Comparison of ENCODE assay signal across 27 cellular contexts in the genomic region with DNA sequence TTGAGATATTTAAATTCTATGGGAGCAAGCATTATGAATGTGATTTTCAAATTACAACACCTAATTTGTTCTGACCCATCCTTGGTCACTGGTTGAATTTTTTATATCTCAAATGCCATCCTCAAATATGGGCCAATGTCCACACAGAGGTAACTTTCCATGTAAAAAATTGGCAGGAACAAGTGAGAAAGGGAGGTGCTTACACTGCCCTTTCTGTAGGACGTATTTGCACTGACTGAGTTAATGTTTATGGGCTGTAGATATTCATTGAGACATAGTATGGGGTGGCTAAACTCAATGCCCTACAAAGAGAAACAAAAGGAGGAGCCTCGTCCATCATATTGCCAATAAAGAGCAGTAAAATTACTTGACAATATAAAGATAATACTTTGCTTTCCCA.
"Had no signal": no experiment of that assay in that cellular context is flagged by ENCODE, and none has a peak within 500 bp of the region (broad histone marks: within the 10 kb centered on the region; RNA-seq: fewer than 3 reads in every experiment).

No MANE protein-coding gene starts in this region.

- H3K4me3 ChIP-seq: heart right ventricle, hepatocyte, lower lobe of right lung, pancreas, prostate gland, sigmoid colon, smooth muscle cell, tibial nerve, uterus had no signal

- H3K27me3 ChIP-seq: heart right ventricle, hepatocyte, pancreas, sigmoid colon, uterus had no signal

- ATAC-seq: heart right ventricle; left ventricle myocardium superior; lower lobe of right lung; natural killer cell; pancreas; right cardiac atrium; stimulated activated memory B cell treated with anti-CD40 and anti-IgM and Interleukin-4, amounts not matched to agents 10 μg/mL and 1 μg/mL and 100 μg/mL, for 72 hours; stimulated activated naive CD8-positive, alpha-beta T cell treated with anti-CD3 and anti-CD28 coated beads, Interleukin-15, amount 100 ng/mL, for 72 hours had no signal

- H3K36me3 ChIP-seq: heart right ventricle, lower lobe of right lung, pancreas, prostate gland, sigmoid colon, tibial nerve, uterus had no signal

- H2AFZ ChIP-seq: hepatocyte had no signal

- H3K9me3 ChIP-seq: heart right ventricle, lower lobe of right lung, pancreas, prostate gland, sigmoid colon, tibial nerve, uterus had no signal

- DNase-seq: heart right ventricle; islet precursor cell; left ventricle myocardium superior; lower lobe of right lung; mammary epithelial cell; mesendoderm; naive B cell; natural killer cell; nucleus accumbens; pancreas; posterior cingulate gyrus; retina; right cardiac atrium; sigmoid colon; stimulated activated CD4-positive, alpha-beta T cell treated with anti-CD3 and anti-CD28 coated beads, Interleukin-1b, Interleukin-23, amount 100 ng/mL, for 48 hours; stimulated activated CD4-positive, alpha-beta T cell treated with anti-CD3 and anti-CD28 coated beads, Interleukin-2, amount 100 ng/mL, for 48 hours; stimulated activated CD4-positive, alpha-beta T cell treated with anti-CD3 and anti-CD28 coated beads, Interleukin-4, amount 100 ng/mL, for 4 hours; stimulated activated CD8-positive, alpha-beta memory T cell treated with anti-CD3 and anti-CD28 coated beads, Interleukin-4, amount 100 ng/mL, for 48 hours; stimulated activated naive CD4-positive, alpha-beta T cell treated with Interleukin-2 at 50 U/mL for 16 hours; stimulated activated naive CD8-positive, alpha-beta T cell treated with anti-CD3 and anti-CD28 coated beads, Interleukin-15, amount 100 ng/mL, for 72 hours; substantia nigra; uterus had no signal

- H3K4me1 ChIP-seq: heart right ventricle, lower lobe of right lung, pancreas, prostate gland, uterus had no signal
